In the genomic region with DNA sequence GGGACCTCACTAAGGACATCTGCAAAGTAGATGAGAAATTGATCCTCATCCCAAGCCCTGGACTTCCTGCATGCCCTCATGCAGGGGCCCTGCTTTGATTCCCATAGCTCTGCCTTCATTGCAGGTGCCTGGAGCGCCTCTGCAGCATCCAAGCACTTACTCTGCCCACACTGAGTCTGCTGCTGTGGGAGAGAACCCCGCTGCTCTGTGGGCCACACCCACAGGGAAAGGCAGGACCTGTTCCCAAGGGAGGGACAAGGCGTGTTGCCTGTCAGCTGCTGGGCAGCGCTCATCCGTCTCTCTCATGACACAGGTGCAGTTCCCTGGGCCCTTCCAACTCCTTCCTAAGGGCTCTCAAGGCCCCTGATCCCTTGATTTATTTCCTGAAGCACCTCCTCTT, we compare ENCODE assay signal across 21 cellular contexts.
DNase-seq lines count a peak whose midpoint lies in the region; ATAC-seq lines count a peak whose summit lies in the region.
"Had no signal": no experiment of that assay in that cellular context is flagged by ENCODE, and none has a peak within 500 bp of the region (broad histone marks: within the 10 kb centered on the region; RNA-seq: fewer than 3 reads in every experiment).

No MANE protein-coding gene starts in this region.

- no peaks in the 10 kb centered on the region for H3K9me3 ChIP-seq in T-helper 17 cell (ENCODE audit: control insufficient read depth, low read length, poor library complexity, severe bottlenecking)

- peak; percentile 3 for DNase-seq in NCI-H1436 (lab: John Stamatoyannopoulos, UW)
- no peak for DNase-seq in NCI-H1436 treated with DMSO at 0.1 percent for 48 hours (lab: John Stamatoyannopoulos, UW)
- DNase-seq in NCI-H2107 treated with DMSO at 0.1 percent for 48 hours (lab: John Stamatoyannopoulos, UW; ENCODE audit: unreplicated experiment), result peak; percentile 66
- peak; percentile 43 for DNase-seq in NCI-H69 (lab: John Stamatoyannopoulos, UW)
- no peak for DNase-seq in GDM1 (lab: John Stamatoyannopoulos, UW)
- no peak for DNase-seq in T-helper 17 cell
- DNase-seq: 8988T; AML-193; C1 segment of cervical spinal cord; Calu3; CD8-positive, alpha-beta T cell; DMS53; EL; Kasumi-1; NCI-H2081; NCI-H2227 treated with DMSO at 0.1 percent for 48 hours; NK-92 treated with Interleukin-12 subunit alpha and Interleukin-12 subunit beta, amount 100 ng/mL, for 24 hours; SHP77 treated with DMSO at 0.1 percent for 48 hours; SK-N-SH had no signal

- H3K4me3 Mint-ChIP-seq in T-helper 17 cell, result no peak overlapping the region
- H3K4me3 Mint-ChIP-seq: CD8-positive, alpha-beta T cell; T-helper 2 cell treated with Interferon-gamma antibody and Interleukin-4, amounts not matched to agents 5 μg/mL and 100 μg/mL, for 36 hours had no signal

- no peaks in the 10 kb centered on the region for H3K36me3 Mint-ChIP-seq in T-helper 17 cell (ENCODE audit: low read depth)
- H3K36me3 Mint-ChIP-seq: CD8-positive, alpha-beta T cell had no signal

- H3K4me1 Mint-ChIP-seq in T-helper 17 cell, result no peaks in the 10 kb centered on the region

- peaks cover 18% of the 10 kb centered on the region for H3K27me3 Mint-ChIP-seq in T-helper 17 cell

- H3K27ac Mint-ChIP-seq in T-helper 17 cell, result no peak overlapping the region
- H3K27ac Mint-ChIP-seq: CD8-positive, alpha-beta T cell; T-helper 2 cell treated with Interferon-gamma antibody and Interleukin-4, amounts not matched to agents 5 μg/mL and 100 μg/mL, for 36 hours had no signal

- ATAC-seq in HG02870 (IDR thresholded peaks at IDR 0.05; ENCODE audit: unreplicated experiment) (no peak), T-helper 17 cell (no peak)
- ATAC-seq: CD8-positive, alpha-beta T cell had no signal

Comparison
In these comparisons a context has a peak if more than half of its experiments do, and no peak if none do; other contexts are left out.
1. DNase-seq: peak in NCI-H1436 (single experiment), NCI-H2107 treated with DMSO at 0.1 percent for 48 hours (single experiment) and NCI-H69 (single experiment); none in NCI-H1436 treated with DMSO at 0.1 percent for 48 hours (single experiment), GDM1 (single experiment) and T-helper 17 cell (0 of 3).